ENCODE assay signal across 19 cellular contexts in genomic region chr5:78555870-78556269, GRCh38.
DNase-seq lines count a peak whose midpoint lies in the region; ATAC-seq and TF ChIP-seq lines count a peak whose summit lies in the region.
"Had no signal": no experiment of that assay in that cellular context is flagged by ENCODE, and none has a peak within 500 bp of the region (broad histone marks: within the 10 kb centered on the region; RNA-seq: fewer than 3 reads in every experiment).

No MANE protein-coding gene starts in this region.

- H4K8ac ChIP-seq in trophoblast cell (ENCODE audit: low read depth, low read length): no peak overlapping the region

- H3K4me1 ChIP-seq in trophoblast cell (ENCODE audit: control insufficient read depth in 1 of 2, insufficient read depth in 2 of 2, low read length in 2 of 2): no peaks in the 10 kb centered on the region

- in situ Hi-C loops in astrocyte of the spinal cord (cut with HindIII; ENCODE audit: low sequenced_read_pairs): no loop called here

- no CpG with 5 or more reads among the region's 1 CpG for WGBS in trophoblast cell (ENCODE audit: extremely low coverage, insufficient coverage, insufficient read length)

- TF ChIP-seq CTCF in GM12864 (IDR thresholded peaks at IDR 0.05; ENCODE audit: low read depth, low read length, missing control alignments): peak; percentile 5
- peak; percentile 1 for TF ChIP-seq CTCF in astrocyte of the spinal cord (IDR thresholded peaks at IDR 0.05; ENCODE audit: low read depth, low read length)

- TF ChIP-seq RAD21 in Ishikawa (IDR thresholded peaks at IDR 0.05; ENCODE audit: low read depth): peak; percentile 14; the same call in 1 of the 2 replicates

- no peaks in the 10 kb centered on the region for H3K9me3 ChIP-seq in trophoblast cell (ENCODE audit: insufficient read depth, low read depth, low read length)

- H2AK5ac ChIP-seq in trophoblast cell (ENCODE audit: low read length): no peak overlapping the region

- no peak overlapping the region for H4K91ac ChIP-seq in trophoblast cell (ENCODE audit: low read depth, low read length)

- H3K79me2 ChIP-seq in trophoblast cell (ENCODE audit: control insufficient read depth, insufficient read depth, low read length, poor library complexity): peaks cover 5% of the 10 kb centered on the region

- no peak for TF ChIP-seq EP300 in Ishikawa (IDR thresholded peaks at IDR 0.05; ENCODE audit: borderline replicate concordance)

- H2AFZ ChIP-seq in trophoblast cell (ENCODE audit: insufficient read depth, low read length, poor library complexity): no peak overlapping the region

- no peak overlapping the region for H3K4me2 ChIP-seq in trophoblast cell (ENCODE audit: low read length)

- H2BK120ac ChIP-seq in trophoblast cell (ENCODE audit: insufficient read depth, low read length, poor library complexity): no peak overlapping the region

- peak overlapping the region; percentile 80 for H3K18ac ChIP-seq in trophoblast cell (ENCODE audit: low read length)

- no peak overlapping the region for H4K12ac ChIP-seq in trophoblast cell (ENCODE audit: low read depth, low read length)

- H3K4me3 ChIP-seq in GM12864 (ENCODE audit: low read depth, low read length) (no peak overlapping the region), astrocyte of the spinal cord (ENCODE audit: low read depth, low read length) (no peak overlapping the region), trophoblast cell (ENCODE audit: low read depth, low read length) (no peak overlapping the region)

- H3K9ac ChIP-seq in trophoblast cell (ENCODE audit: low read length): no peak overlapping the region

- no peak overlapping the region for H3K14ac ChIP-seq in trophoblast cell (ENCODE audit: low read length)

- H2BK5ac ChIP-seq in trophoblast cell (ENCODE audit: low read depth, low read length, poor library complexity): no peak overlapping the region

- H3K4ac ChIP-seq in trophoblast cell (ENCODE audit: low read depth, low read length): peak overlapping the region; percentile 34

- H3K79me1 ChIP-seq in trophoblast cell (ENCODE audit: low read length): no peaks in the 10 kb centered on the region

- no peak for DNase-seq in GM12864 (ENCODE audit: low read depth)
- no peak for DNase-seq in astrocyte of the spinal cord (ENCODE audit: low read depth, low spot score)
- DNase-seq in trophoblast cell: no peak
- no peak for DNase-seq in GOT3 (lab: John Stamatoyannopoulos, UW)
- no peak for DNase-seq in effector CD4-positive, alpha-beta T cell
- DNase-seq: AML-193; DMS 273 treated with DMSO at 0.1 percent for 48 hours; H7; IMR-90; Kasumi-1; NCI-H1105; NCI-H2081; NCI-H748 treated with DMSO at 0.1 percent for 48 hours; NK-92 treated with Interleukin-12 subunit alpha and Interleukin-12 subunit beta, amount 100 ng/mL, for 24 hours; PC-3; RPMI8226 had no signal

- H2BK12ac ChIP-seq in trophoblast cell (ENCODE audit: low read length): peak overlapping the region; percentile 68

- H3K27me3 ChIP-seq in trophoblast cell (ENCODE audit: insufficient read depth, low read length): no peaks in the 10 kb centered on the region

- ATAC-seq in GM18498 (IDR thresholded peaks at IDR 0.05; ENCODE audit: unreplicated experiment): no peak
- ATAC-seq: PC-3 had no signal

- H3K36me3 ChIP-seq in trophoblast cell (ENCODE audit: control insufficient read depth in 1 of 2, insufficient read depth in 2 of 2, low read length in 2 of 2): peaks cover 0 to 3% of the 10 kb centered on the region in 2 experiments

- peak overlapping the region; percentile 58 for H3K23ac ChIP-seq in trophoblast cell (ENCODE audit: low read length)

- no peak overlapping the region for H3K27ac ChIP-seq in trophoblast cell (ENCODE audit: low read depth, low read length)
- H3K27ac ChIP-seq: HL-60 had no signal

TF ChIP-seq in Ishikawa, 13 proteins besides CTCF, POLR2A, EP300 and RAD21:
- TF ChIP-seq TEAD4 (IDR thresholded peaks at IDR 0.05): no peak
- no peak for TF ChIP-seq FOXM1 (IDR thresholded peaks at IDR 0.05; ENCODE audit: borderline replicate concordance, low read depth)
- TF ChIP-seq TAF1 (IDR thresholded peaks at IDR 0.05; ENCODE audit: low read depth): no peak
- TF ChIP-seq, protein P1, sequence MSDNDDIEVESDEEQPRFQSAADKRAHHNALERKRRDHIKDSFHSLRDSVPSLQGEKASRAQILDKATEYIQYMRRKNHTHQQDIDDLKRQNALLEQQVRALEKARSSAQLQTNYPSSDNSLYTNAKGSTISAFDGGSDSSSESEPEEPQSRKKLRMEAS (IDR thresholded peaks at IDR 0.05): no peak
- no peak for TF ChIP-seq ZBTB7A (IDR thresholded peaks at IDR 0.05; ENCODE audit: low read depth)
- TF ChIP-seq, protein P2, sequence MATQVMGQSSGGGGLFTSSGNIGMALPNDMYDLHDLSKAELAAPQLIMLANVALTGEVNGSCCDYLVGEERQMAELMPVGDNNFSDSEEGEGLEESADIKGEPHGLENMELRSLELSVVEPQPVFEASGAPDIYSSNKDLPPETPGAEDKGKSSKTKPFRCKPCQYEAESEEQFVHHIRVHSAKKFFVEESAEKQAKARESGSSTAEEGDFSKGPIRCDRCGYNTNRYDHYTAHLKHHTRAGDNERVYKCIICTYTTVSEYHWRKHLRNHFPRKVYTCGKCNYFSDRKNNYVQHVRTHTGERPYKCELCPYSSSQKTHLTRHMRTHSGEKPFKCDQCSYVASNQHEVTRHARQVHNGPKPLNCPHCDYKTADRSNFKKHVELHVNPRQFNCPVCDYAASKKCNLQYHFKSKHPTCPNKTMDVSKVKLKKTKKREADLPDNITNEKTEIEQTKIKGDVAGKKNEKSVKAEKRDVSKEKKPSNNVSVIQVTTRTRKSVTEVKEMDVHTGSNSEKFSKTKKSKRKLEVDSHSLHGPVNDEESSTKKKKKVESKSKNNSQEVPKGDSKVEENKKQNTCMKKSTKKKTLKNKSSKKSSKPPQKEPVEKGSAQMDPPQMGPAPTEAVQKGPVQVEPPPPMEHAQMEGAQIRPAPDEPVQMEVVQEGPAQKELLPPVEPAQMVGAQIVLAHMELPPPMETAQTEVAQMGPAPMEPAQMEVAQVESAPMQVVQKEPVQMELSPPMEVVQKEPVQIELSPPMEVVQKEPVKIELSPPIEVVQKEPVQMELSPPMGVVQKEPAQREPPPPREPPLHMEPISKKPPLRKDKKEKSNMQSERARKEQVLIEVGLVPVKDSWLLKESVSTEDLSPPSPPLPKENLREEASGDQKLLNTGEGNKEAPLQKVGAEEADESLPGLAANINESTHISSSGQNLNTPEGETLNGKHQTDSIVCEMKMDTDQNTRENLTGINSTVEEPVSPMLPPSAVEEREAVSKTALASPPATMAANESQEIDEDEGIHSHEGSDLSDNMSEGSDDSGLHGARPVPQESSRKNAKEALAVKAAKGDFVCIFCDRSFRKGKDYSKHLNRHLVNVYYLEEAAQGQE (IDR thresholded peaks at IDR 0.05; ENCODE audit: low read depth): no peak
- TF ChIP-seq, protein P3, sequence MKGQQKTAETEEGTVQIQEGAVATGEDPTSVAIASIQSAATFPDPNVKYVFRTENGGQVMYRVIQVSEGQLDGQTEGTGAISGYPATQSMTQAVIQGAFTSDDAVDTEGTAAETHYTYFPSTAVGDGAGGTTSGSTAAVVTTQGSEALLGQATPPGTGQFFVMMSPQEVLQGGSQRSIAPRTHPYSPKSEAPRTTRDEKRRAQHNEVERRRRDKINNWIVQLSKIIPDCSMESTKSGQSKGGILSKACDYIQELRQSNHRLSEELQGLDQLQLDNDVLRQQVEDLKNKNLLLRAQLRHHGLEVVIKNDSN (IDR thresholded peaks at IDR 0.05): no peak
- TF ChIP-seq CREB1 (IDR thresholded peaks at IDR 0.05; ENCODE audit: low read depth): no peak
- no peak for TF ChIP-seq CEBPB (IDR thresholded peaks at IDR 0.05)
- TF ChIP-seq EGR1 (IDR thresholded peaks at IDR 0.05): no peak
- TF ChIP-seq NFIC (IDR thresholded peaks at IDR 0.05): no peak
- no peak for TF ChIP-seq YY1 (IDR thresholded peaks at IDR 0.05; ENCODE audit: low read depth)
- TF ChIP-seq TCF12 (IDR thresholded peaks at IDR 0.05; ENCODE audit: low read depth): no peak
